In the genomic region with DNA sequence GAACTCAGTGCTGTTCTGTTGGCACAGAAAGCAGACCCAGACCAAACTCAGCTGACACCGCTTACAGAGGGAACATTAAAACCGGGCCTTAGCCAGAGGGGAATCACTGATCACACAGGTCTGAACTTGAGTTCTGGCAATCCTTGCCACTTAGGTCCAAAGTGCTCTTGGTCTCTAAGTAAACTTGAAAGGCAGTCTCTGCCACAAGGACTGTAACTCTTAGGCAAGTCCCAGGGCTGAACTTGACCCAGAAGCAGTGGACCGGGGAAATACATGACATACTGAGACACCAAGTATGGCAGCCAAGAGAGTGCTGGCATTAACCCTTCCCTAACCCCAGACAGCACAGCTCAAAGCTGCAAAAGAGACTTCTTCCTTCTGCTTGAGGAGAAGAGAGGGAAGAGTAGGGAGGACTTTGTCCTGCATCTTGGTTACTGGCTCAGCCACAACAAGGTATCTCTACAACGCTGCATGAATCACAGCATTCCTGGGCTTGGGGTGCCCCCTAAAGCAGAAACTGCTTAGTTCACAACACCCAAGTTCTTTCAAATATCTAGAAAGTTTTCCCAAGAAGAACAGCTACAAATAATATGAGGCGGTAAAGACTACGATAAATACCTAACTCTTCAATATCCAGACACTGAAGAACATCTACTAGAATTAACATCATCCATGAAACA, we compare ENCODE assay signal across 16 cellular contexts. TPM values are rescaled to one million over a fixed set of nuclear protein-coding genes. Genes with fewer than 3 reads are reported as not detected.
DNase-seq lines count a peak whose midpoint lies in the region; ATAC-seq and TF ChIP-seq lines count a peak whose summit lies in the region.
"Had no signal": no experiment of that assay in that cellular context is flagged by ENCODE, and none has a peak within 500 bp of the region (broad histone marks: within the 10 kb centered on the region; RNA-seq: fewer than 3 reads in every experiment).

No MANE protein-coding gene starts in this region.

- dilution Hi-C loops in mammary epithelial cell (cut with HindIII; ENCODE audit: low sequenced_read_pairs) = no loop called here

- in situ Hi-C loops in mammary epithelial cell (cut with MboI; ENCODE audit: low sequenced_read_pairs in 2 of 2) = no loop called here

- H3K9me3 ChIP-seq in mammary epithelial cell (replicated peaks; ENCODE audit: insufficient read depth, low read length) (no peaks in the 10 kb centered on the region), breast epithelium (peaks cover 0 to 10% of the 10 kb centered on the region in 2 donors), upper lobe of left lung (no peaks in the 10 kb centered on the region)
- H3K9me3 ChIP-seq: vagina had no signal

- 44% methylated on average over 6 of the region's 6 CpGs for WGBS in mammary epithelial cell (ENCODE audit: low coverage, missing lambda C conversion rate)
- WGBS in upper lobe of left lung, 2 donors = 72 to 79% methylated on average over 5 to 6 of the region's 6 CpGs

- TF ChIP-seq CTCF in mammary epithelial cell (conservative IDR thresholded peaks at IDR 0.05 in 1 of 2, IDR thresholded peaks at IDR 0.05 in 1 of 2; ENCODE audit: extremely low read depth in 1 of 2, insufficient read depth in 1 of 2, low read depth in 1 of 2, low read length in 2 of 2) (no peak), breast epithelium (IDR thresholded peaks at IDR 0.05) (no peak), upper lobe of left lung (IDR thresholded peaks at IDR 0.05) (no peak)

- DNase-seq in mammary epithelial cell (no peak), breast epithelium (ENCODE audit: low spot score in 2 of 2) (no peak), amniotic epithelial cell (ENCODE audit: low read depth) (peak; percentile 15), iris pigment epithelial cell (ENCODE audit: low read depth) (peak; percentile 6), upper lobe of left lung (peak in 1 of 2 donors; percentile 74), SKM-1 (lab: John Stamatoyannopoulos, UW; ENCODE audit: unreplicated experiment) (no peak), HuH-7 (ENCODE audit: low spot score) (no peak), dermis blood vessel endothelial cell (no peak)
- DNase-seq: activated CD8-positive, alpha-beta T cell treated with anti-CD3 and anti-CD28 coated beads for 36 hours; activated naive CD8-positive, alpha-beta T cell treated with anti-CD3 and anti-CD28 coated beads for 36 hours; CD4-positive, alpha-beta memory T cell; NCI-H1930; NCI-H526 treated with DMSO at 0.1 percent for 48 hours; stimulated activated naive CD8-positive, alpha-beta T cell treated with anti-CD3 and anti-CD28 coated beads, Interleukin-15, amount 100 ng/mL, for 72 hours had no signal

- CTCF ChIA-PET in mammary epithelial cell (lab: Charles Lee; ENCODE audit: low non-redundant PET) = no interaction called here

- peak in 1 of 4 donors; percentile 58 for TF ChIP-seq EP300 in upper lobe of left lung (IDR thresholded peaks at IDR 0.05)

- H3K27ac ChIP-seq in mammary epithelial cell (ENCODE audit: insufficient read depth, low read depth, low read length) = no peak overlapping the region
- no peak overlapping the region for H3K27ac ChIP-seq in breast epithelium
- no peak overlapping the region for H3K27ac ChIP-seq in upper lobe of left lung
- H3K27ac ChIP-seq: vagina, VCaP had no signal

- H3K27me3 ChIP-seq in mammary epithelial cell (ENCODE audit: insufficient read depth, low read length) (no peaks in the 10 kb centered on the region), breast epithelium (no peaks in the 10 kb centered on the region), upper lobe of left lung (no peaks in the 10 kb centered on the region)
- H3K27me3 ChIP-seq: vagina had no signal

- H3K36me3 ChIP-seq in mammary epithelial cell (ENCODE audit: insufficient read depth, low read length) (no peaks in the 10 kb centered on the region), breast epithelium (no peaks in the 10 kb centered on the region), upper lobe of left lung (no peaks in the 10 kb centered on the region)
- H3K36me3 ChIP-seq: vagina had no signal

- BruUV-seq in mammary epithelial cell (replicated peaks; lab: Mats Ljungman, UMichigan) = no TSS peak

- H3K4me3 ChIP-seq in mammary epithelial cell (replicated peaks in 1 of 3; ENCODE audit: insufficient read depth in 1 of 3, low read depth in 2 of 3, low read length in 3 of 3) (no peak overlapping the region), breast epithelium (no peak overlapping the region), upper lobe of left lung (no peak overlapping the region)
- H3K4me3 ChIP-seq: vagina had no signal

- H3K4me1 ChIP-seq in mammary epithelial cell (ENCODE audit: insufficient read depth, low read length) = no peaks in the 10 kb centered on the region
- H3K4me1 ChIP-seq in breast epithelium = no peaks in the 10 kb centered on the region
- no peaks in the 10 kb centered on the region for H3K4me1 ChIP-seq in upper lobe of left lung
- H3K4me1 ChIP-seq: vagina had no signal

- peak; percentile 46 to 74 for ATAC-seq in upper lobe of left lung (ENCODE audit: low FRiP score in 2 of 2)
- ATAC-seq: activated CD8-positive, alpha-beta T cell treated with anti-CD3 and anti-CD28 coated beads for 36 hours; stimulated activated naive CD8-positive, alpha-beta T cell treated with anti-CD3 and anti-CD28 coated beads, Interleukin-15, amount 100 ng/mL, for 72 hours had no signal

- H2AFZ ChIP-seq in mammary epithelial cell (ENCODE audit: low read depth, low read length) = peak overlapping the region; percentile 25

- no peaks in the 10 kb centered on the region for H4K20me1 ChIP-seq in mammary epithelial cell (ENCODE audit: insufficient read depth, low read length)

- no peaks in the 10 kb centered on the region for H3K79me2 ChIP-seq in mammary epithelial cell (ENCODE audit: insufficient read depth, low read length)

- TF ChIP-seq POLR2A in breast epithelium (IDR thresholded peaks at IDR 0.05) (no peak), upper lobe of left lung (IDR thresholded peaks at IDR 0.05) (no peak)

- intact Hi-C loops in mammary epithelial cell (cut with micrococcal nuclease) = no loop called here
- intact Hi-C loops in breast epithelium (cut with DNase I; ENCODE audit: low total_unique reads) = no loop called here

- H3K4me2 ChIP-seq in mammary epithelial cell (ENCODE audit: insufficient read depth, low read depth, low read length) = no peak overlapping the region

- H3K9ac ChIP-seq in mammary epithelial cell (ENCODE audit: insufficient read depth, low read length) = no peak overlapping the region

RNA-seq across cellular contexts. Expression of gene NAALADL2, which starts 32.5 kb away (rescaled TPM):
- total RNA-seq in mammary epithelial cell (1 to 10 TPM in 1 of 2 donors, under 1 TPM in 1; 0.73 to 4.8 TPM), breast epithelium (10 to 100 TPM; 12.0 to 69.5 (median 53.9) TPM), upper lobe of left lung (10 to 100 TPM in 1 of 6 donors, 1 to 10 TPM in 5; 4.4 to 12.6 (median 6.3) TPM), dermis blood vessel endothelial cell (0.56 and 1.4 TPM in 2 replicates)
- 0.15 TPM for polyA plus RNA-seq in mammary epithelial cell
- not detected for polyA minus RNA-seq in mammary epithelial cell
- total RNA-seq: CD4-positive, alpha-beta memory T cell had no signal
- polyA plus RNA-seq: CD4-positive, alpha-beta memory T cell had no signal

Comparison
In these comparisons a context has a peak if more than half of its experiments do, and no peak if none do; other contexts are left out.
1. DNase-seq: peak in amniotic epithelial cell (single experiment) and iris pigment epithelial cell (single experiment); none in mammary epithelial cell (single experiment), breast epithelium (0 of 2), SKM-1 (single experiment), HuH-7 (single experiment) and dermis blood vessel endothelial cell (single experiment).